In the genomic region with DNA sequence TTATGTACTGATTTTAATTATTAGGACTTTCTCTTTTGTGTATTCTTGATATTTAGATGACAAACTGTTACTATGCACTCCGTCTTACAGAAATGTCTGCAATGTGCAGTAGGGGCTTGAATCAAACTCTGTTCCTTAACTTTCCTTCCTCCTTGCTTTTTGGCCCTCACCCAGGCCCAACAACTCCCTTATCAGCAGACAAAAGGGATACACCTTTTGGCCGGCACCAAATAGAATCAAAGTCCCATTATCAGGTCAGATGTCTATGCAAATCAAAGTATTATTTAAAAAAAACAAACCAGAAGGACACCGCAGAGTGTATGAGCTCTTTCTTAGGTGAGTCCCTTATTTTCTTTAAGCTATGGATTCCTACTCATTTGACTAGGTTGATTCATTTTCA, we compare ENCODE assay signal across 2 cellular contexts.
TF ChIP-seq lines count a peak whose summit lies in the region.

No MANE protein-coding gene starts in this region.

TF ChIP-seq in SK-N-SH, 30 proteins besides CTCF, POLR2A, EP300 and RAD21:
- TF ChIP-seq SIN3A (IDR thresholded peaks at IDR 0.05; ENCODE audit: borderline replicate concordance, low read depth, low read length) (no peak), FOSL2 (IDR thresholded peaks at IDR 0.05; ENCODE audit: borderline replicate concordance, low read depth) (no peak), MXI1 (IDR thresholded peaks at IDR 0.05; ENCODE audit: low read depth, low read length) (no peak), CHD2 (IDR thresholded peaks at IDR 0.05; ENCODE audit: low read length, partially characterized antibody) (no peak), TCF12 (IDR thresholded peaks at IDR 0.05) (no peak), GABPA (IDR thresholded peaks at IDR 0.05; ENCODE audit: low read depth) (no peak), FOXJ3 (CRISPR knock-in tag; IDR thresholded peaks at IDR 0.05) (no peak), JUND (IDR thresholded peaks at IDR 0.05) (no peak), NRF1 (IDR thresholded peaks at IDR 0.05; ENCODE audit: low read depth, low read length) (no peak), YY1 (IDR thresholded peaks at IDR 0.05; ENCODE audit: low read depth) (no peak)
- TF ChIP-seq, protein P1, sequence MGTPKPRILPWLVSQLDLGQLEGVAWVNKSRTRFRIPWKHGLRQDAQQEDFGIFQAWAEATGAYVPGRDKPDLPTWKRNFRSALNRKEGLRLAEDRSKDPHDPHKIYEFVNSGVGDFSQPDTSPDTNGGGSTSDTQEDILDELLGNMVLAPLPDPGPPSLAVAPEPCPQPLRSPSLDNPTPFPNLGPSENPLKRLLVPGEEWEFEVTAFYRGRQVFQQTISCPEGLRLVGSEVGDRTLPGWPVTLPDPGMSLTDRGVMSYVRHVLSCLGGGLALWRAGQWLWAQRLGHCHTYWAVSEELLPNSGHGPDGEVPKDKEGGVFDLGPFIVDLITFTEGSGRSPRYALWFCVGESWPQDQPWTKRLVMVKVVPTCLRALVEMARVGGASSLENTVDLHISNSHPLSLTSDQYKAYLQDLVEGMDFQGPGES (IDR thresholded peaks at IDR 0.05; ENCODE audit: low read depth, low read length): no peak
- TF ChIP-seq, protein P2, sequence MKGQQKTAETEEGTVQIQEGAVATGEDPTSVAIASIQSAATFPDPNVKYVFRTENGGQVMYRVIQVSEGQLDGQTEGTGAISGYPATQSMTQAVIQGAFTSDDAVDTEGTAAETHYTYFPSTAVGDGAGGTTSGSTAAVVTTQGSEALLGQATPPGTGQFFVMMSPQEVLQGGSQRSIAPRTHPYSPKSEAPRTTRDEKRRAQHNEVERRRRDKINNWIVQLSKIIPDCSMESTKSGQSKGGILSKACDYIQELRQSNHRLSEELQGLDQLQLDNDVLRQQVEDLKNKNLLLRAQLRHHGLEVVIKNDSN (IDR thresholded peaks at IDR 0.05; ENCODE audit: borderline replicate concordance, low read depth): no peak
- TF ChIP-seq, protein P3, sequence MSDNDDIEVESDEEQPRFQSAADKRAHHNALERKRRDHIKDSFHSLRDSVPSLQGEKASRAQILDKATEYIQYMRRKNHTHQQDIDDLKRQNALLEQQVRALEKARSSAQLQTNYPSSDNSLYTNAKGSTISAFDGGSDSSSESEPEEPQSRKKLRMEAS (IDR thresholded peaks at IDR 0.05; ENCODE audit: low read depth): no peak

TF ChIP-seq in SK-N-SH treated with all-trans-retinoic acid at 6 μM for 48 hours, 23 proteins besides CTCF, POLR2A, EP300 and RAD21:
- TF ChIP-seq TCF4 (CRISPR knock-in tag; IDR thresholded peaks at IDR 0.05; ENCODE audit: borderline replicate concordance): no peak
- TF ChIP-seq, protein P4, sequence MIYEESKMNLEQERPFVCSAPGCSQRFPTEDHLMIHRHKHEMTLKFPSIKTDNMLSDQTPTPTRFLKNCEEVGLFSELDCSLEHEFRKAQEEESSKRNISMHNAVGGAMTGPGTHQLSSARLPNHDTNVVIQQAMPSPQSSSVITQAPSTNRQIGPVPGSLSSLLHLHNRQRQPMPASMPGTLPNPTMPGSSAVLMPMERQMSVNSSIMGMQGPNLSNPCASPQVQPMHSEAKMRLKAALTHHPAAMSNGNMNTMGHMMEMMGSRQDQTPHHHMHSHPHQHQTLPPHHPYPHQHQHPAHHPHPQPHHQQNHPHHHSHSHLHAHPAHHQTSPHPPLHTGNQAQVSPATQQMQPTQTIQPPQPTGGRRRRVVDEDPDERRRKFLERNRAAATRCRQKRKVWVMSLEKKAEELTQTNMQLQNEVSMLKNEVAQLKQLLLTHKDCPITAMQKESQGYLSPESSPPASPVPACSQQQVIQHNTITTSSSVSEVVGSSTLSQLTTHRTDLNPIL (CRISPR knock-in tag; IDR thresholded peaks at IDR 0.05; ENCODE audit: low read depth): no peak
- no peak for TF ChIP-seq SNAI2 (CRISPR knock-in tag; IDR thresholded peaks at IDR 0.05)
- TF ChIP-seq ARNTL (CRISPR knock-in tag; IDR thresholded peaks at IDR 0.05; ENCODE audit: borderline replicate concordance, low read depth): no peak
- TF ChIP-seq, protein P5, sequence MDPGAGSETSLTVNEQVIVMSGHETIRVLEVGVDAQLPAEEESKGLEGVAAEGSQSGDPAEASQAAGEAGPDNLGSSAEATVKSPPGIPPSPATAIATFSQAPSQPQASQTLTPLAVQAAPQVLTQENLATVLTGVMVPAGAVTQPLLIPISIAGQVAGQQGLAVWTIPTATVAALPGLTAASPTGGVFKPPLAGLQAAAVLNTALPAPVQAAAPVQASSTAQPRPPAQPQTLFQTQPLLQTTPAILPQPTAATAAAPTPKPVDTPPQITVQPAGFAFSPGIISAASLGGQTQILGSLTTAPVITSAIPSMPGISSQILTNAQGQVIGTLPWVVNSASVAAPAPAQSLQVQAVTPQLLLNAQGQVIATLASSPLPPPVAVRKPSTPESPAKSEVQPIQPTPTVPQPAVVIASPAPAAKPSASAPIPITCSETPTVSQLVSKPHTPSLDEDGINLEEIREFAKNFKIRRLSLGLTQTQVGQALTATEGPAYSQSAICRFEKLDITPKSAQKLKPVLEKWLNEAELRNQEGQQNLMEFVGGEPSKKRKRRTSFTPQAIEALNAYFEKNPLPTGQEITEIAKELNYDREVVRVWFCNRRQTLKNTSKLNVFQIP (CRISPR knock-in tag; IDR thresholded peaks at IDR 0.05; ENCODE audit: borderline replicate concordance, low read depth): no peak
- TF ChIP-seq ZFP30 (CRISPR knock-in tag; IDR thresholded peaks at IDR 0.05): no peak
- TF ChIP-seq RARB (CRISPR knock-in tag; IDR thresholded peaks at IDR 0.05): no peak
- no peak for TF ChIP-seq ZNF8 (CRISPR knock-in tag; IDR thresholded peaks at IDR 0.05)
- TF ChIP-seq CSDC2 (CRISPR knock-in tag; IDR thresholded peaks at IDR 0.05): no peak
- TF ChIP-seq ZNF565 (CRISPR knock-in tag; conservative IDR thresholded peaks at IDR 0.05; ENCODE audit: low read depth): no peak
- no peak for TF ChIP-seq ZC3H10 (CRISPR knock-in tag; IDR thresholded peaks at IDR 0.05)
- no peak for TF ChIP-seq BACH2 (CRISPR knock-in tag; IDR thresholded peaks at IDR 0.05; ENCODE audit: borderline replicate concordance)
- no peak for TF ChIP-seq ESRRG (CRISPR knock-in tag; IDR thresholded peaks at IDR 0.05)
- no peak for TF ChIP-seq GLIS3 (CRISPR knock-in tag; IDR thresholded peaks at IDR 0.05)
- no peak for TF ChIP-seq ZFP3 (CRISPR knock-in tag; IDR thresholded peaks at IDR 0.05)
TF ChIP-seq in SK-N-SH treated with all-trans-retinoic acid at 6 μM for 48 hours: peak in this region for 0.
